ENCODE assay signal across 9 cellular contexts in genomic region chr18:79378416-79379250, GRCh38. TPM values are rescaled to one million over a fixed set of nuclear protein-coding genes. Genes with fewer than 3 reads are reported as not detected.
A peak's percentile ranks its signal among the peaks of the same experiment; 100 is the strongest.
DNase-seq lines count a peak whose midpoint lies in the region; TF ChIP-seq lines count a peak whose summit lies in the region.
"Had no signal": no experiment of that assay in that cellular context is flagged by ENCODE, and none has a peak within 500 bp of the region (broad histone marks: within the 10 kb centered on the region; RNA-seq: fewer than 3 reads in every experiment).

No MANE protein-coding gene starts in this region.

- H3K27ac ChIP-seq in mesodermal cell (ENCODE audit: low read depth, low read length, severe bottlenecking) = peak overlapping the region; percentile 13
- H3K27ac ChIP-seq: epithelial cell of prostate had no signal

- POLR2A ChIA-PET in HEK293T (lab: Yijun Ruan, JAX) = no interaction called here

- no peaks in the 10 kb centered on the region for H3K36me3 ChIP-seq in mesodermal cell (ENCODE audit: control insufficient read depth, insufficient read depth, low read length)

- DNase-seq in GM10266 (ENCODE audit: extremely low spot score) (peak; percentile 87), HEK293T (ENCODE audit: extremely low spot score) (peak; percentile 75), NCI-H128 (lab: John Stamatoyannopoulos, UW; ENCODE audit: unreplicated experiment) (peak; percentile 32), epithelial cell of esophagus (ENCODE audit: low read depth) (peak; percentile 78), SKM-1 (lab: John Stamatoyannopoulos, UW; ENCODE audit: unreplicated experiment) (no peak)
- DNase-seq in activated CD8-positive, alpha-beta memory T cell treated with anti-CD3 and anti-CD28 coated beads, Interleukin-2, amount 50 U/mL, for 24 hours (ENCODE audit: extremely low read depth) = peak; percentile 47
- peak; percentile 65 for DNase-seq in stimulated activated CD8-positive, alpha-beta memory T cell treated with anti-CD3 and anti-CD28 coated beads, Interleukin-4, amount 100 ng/mL, for 24 hours (ENCODE audit: low read depth)

- 46% methylated on average over 49 of the region's 49 CpGs for WGBS in mesodermal cell (ENCODE audit: insufficient coverage in 2 of 2), 2 experiments

- CTCF ChIA-PET in HEK293T (lab: Yijun Ruan, JAX) = interaction anchor here (0.6 to 1.3 kb wide), 5 partner anchors 18 to 770 kb away, joined by 3 read pairs; no protein-coding TSS in a partner anchor

- no peaks in the 10 kb centered on the region for H3K9me3 ChIP-seq in mesodermal cell (ENCODE audit: control insufficient read depth, low read length)

- H3K4me3 ChIP-seq in epithelial cell of esophagus (ENCODE audit: low read length) = no peak overlapping the region
- H3K4me3 ChIP-seq in mesodermal cell (ENCODE audit: extremely low read depth, insufficient read depth, low read length, poor library complexity, severe bottlenecking) = no peak overlapping the region

- TF ChIP-seq CTCF in GM10266 (IDR thresholded peaks at IDR 0.05; ENCODE audit: control insufficient read depth, insufficient read depth, low read depth, missing control alignments) = peak; percentile 89
- peak; percentile 90 for TF ChIP-seq CTCF in epithelial cell of esophagus (IDR thresholded peaks at IDR 0.05; ENCODE audit: insufficient read depth, low read depth, low read length, missing control alignments)

- peaks cover 3% of the 10 kb centered on the region for H3K4me1 ChIP-seq in mesodermal cell (ENCODE audit: control insufficient read depth, insufficient read depth, low read length, poor library complexity, severe bottlenecking)

TF ChIP-seq in HEK293T, 16 proteins besides CTCF, POLR2A, EP300 and RAD21:
- TF ChIP-seq ELF4 (IDR thresholded peaks at IDR 0.05) (no peak), FOXM1 (IDR thresholded peaks at IDR 0.05; ENCODE audit: borderline replicate concordance) (no peak), NFRKB (IDR thresholded peaks at IDR 0.05) (no peak), FOXK2 (IDR thresholded peaks at IDR 0.05) (no peak), PKNOX1 (IDR thresholded peaks at IDR 0.05) (no peak), ZNF384 (IDR thresholded peaks at IDR 0.05) (no peak), BHLHE40 (IDR thresholded peaks at IDR 0.05; ENCODE audit: borderline replicate concordance) (no peak), LEF1 (IDR thresholded peaks at IDR 0.05; ENCODE audit: borderline replicate concordance) (no peak), HDGF (IDR thresholded peaks at IDR 0.05; ENCODE audit: borderline replicate concordance) (no peak), CTBP1 (IDR thresholded peaks at IDR 0.05; ENCODE audit: borderline replicate concordance) (no peak), ARNT (IDR thresholded peaks at IDR 0.05) (no peak), L3MBTL2 (conservative IDR thresholded peaks at IDR 0.05) (no peak), FOXA1 (IDR thresholded peaks at IDR 0.05) (no peak), SP1 (IDR thresholded peaks at IDR 0.05) (no peak), TARDBP (IDR thresholded peaks at IDR 0.05) (no peak), SUZ12 (IDR thresholded peaks at IDR 0.05) (no peak)

RNA-seq across cellular contexts. Expression of gene NFATC1, which starts 17.1 kb away (rescaled TPM):
- 55.8 TPM for polyA plus RNA-seq in mesodermal cell (2013, experiment 1 of 2)
- polyA plus RNA-seq in mesodermal cell (2013, experiment 2 of 2) = 44.4 TPM
